23 cellular contexts compared by ENCODE assay signal in the genomic region with DNA sequence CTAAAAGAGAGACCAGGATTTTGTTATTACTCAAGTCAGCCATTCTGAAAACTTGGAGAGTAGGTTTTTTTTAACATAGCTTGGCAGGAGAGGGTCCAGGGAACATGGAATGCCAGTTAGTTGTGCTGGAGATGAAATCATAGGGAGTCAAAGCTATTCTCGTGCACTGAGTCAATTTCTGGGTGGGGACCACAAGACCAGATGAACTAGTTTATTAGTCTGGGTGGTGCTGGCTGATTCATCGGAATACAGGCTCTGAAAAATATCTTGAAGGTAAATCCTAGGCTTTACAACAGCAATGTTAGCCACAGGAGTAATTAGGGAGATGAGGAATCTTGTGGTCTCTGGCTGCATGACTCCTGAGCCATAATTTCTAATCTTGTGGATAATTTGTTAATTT.
A peak's percentile ranks its signal among the peaks of the same experiment; 100 is the strongest.
DNase-seq lines count a peak whose midpoint lies in the region; ATAC-seq and TF ChIP-seq lines count a peak whose summit lies in the region.
"Had no signal": no experiment of that assay in that cellular context is flagged by ENCODE, and none has a peak within 500 bp of the region (broad histone marks: within the 10 kb centered on the region; RNA-seq: fewer than 3 reads in every experiment).

No MANE protein-coding gene starts in this region.

- TF ChIP-seq CTCF in AG10803 (conservative IDR thresholded peaks at IDR 0.05; ENCODE audit: low read length) (no peak), PC-3 (conservative IDR thresholded peaks at IDR 0.05; ENCODE audit: low read depth, low read length) (no peak)

- H4K20me1 ChIP-seq in PC-3 (ENCODE audit: low read length), result no peaks in the 10 kb centered on the region
- H4K20me1 ChIP-seq: BLaER1 had no signal

- 0 out of 2 replicates have a peak, but pooled peaks cover 4% of the 10 kb centered on the region for H3K4me1 ChIP-seq in PC-3 (ENCODE audit: insufficient read depth, low read length)
- H3K4me1 ChIP-seq: A549, BLaER1, Caco-2, heart left ventricle, upper lobe of left lung had no signal

- ATAC-seq in PC-3, result peak; percentile 81
- no peak for ATAC-seq in GM19351 (IDR thresholded peaks at IDR 0.05; ENCODE audit: unreplicated experiment)
- no peak for ATAC-seq in GM21526 (IDR thresholded peaks at IDR 0.05; ENCODE audit: low FRiP score, unreplicated experiment)
- ATAC-seq: A549, GM23338, heart left ventricle, Panc1 had no signal

- H3K79me2 ChIP-seq in PC-3 (ENCODE audit: low read length), result no peaks in the 10 kb centered on the region

- intact Hi-C loops in PC-3 (cut with micrococcal nuclease), result no loop called here

- no peaks in the 10 kb centered on the region for H3F3A ChIP-seq in PC-3 (ENCODE audit: low read length, unreplicated experiment)

- H3K27me3 ChIP-seq in PC-3 (ENCODE audit: low read length), result no peaks in the 10 kb centered on the region
- H3K27me3 ChIP-seq: BLaER1, brain microvascular endothelial cell, heart left ventricle, neutrophil, upper lobe of left lung had no signal

- no peaks in the 10 kb centered on the region for H3K9me3 ChIP-seq in PC-3 (ENCODE audit: low read length)
- H3K9me3 ChIP-seq: upper lobe of left lung had no signal

- H3K27ac ChIP-seq in PC-3 (ENCODE audit: low read length), result peak overlapping the region; percentile 42; the same call in 1 of the 2 replicates
- H3K27ac ChIP-seq in epithelial cell of prostate, result peak overlapping the region; percentile 74
- H3K27ac ChIP-seq: A549, BLaER1, brain microvascular endothelial cell, heart left ventricle, neutrophil, upper lobe of left lung had no signal

- H3K9ac ChIP-seq in PC-3 (ENCODE audit: low read length), result no peak overlapping the region
- H3K9ac ChIP-seq: BLaER1 had no signal

- no peak overlapping the region for H2AFZ ChIP-seq in PC-3 (ENCODE audit: low read length)
- H2AFZ ChIP-seq: GM23338 had no signal

- no peaks in the 10 kb centered on the region for H3K36me3 ChIP-seq in PC-3 (ENCODE audit: low read depth, low read length)
- H3K36me3 ChIP-seq: BLaER1, brain microvascular endothelial cell, heart left ventricle, neutrophil, upper lobe of left lung had no signal

- DNase-seq in AG10803 (ENCODE audit: low read depth) (peak; percentile 5), PC-3 (peak; percentile 87), epithelial cell of prostate (ENCODE audit: low read depth, low spot score) (peak; percentile 88), myocyte (ENCODE audit: low read depth) (peak; percentile 65)
- no peak for DNase-seq in effector CD4-positive, alpha-beta T cell
- DNase-seq in stimulated activated CD4-positive, alpha-beta T cell treated with anti-CD3 and anti-CD28 coated beads, Interleukin-2, amount 100 ng/mL, for 24 hours, result no peak
- DNase-seq: activated CD4-positive, alpha-beta T cell treated with anti-CD3 and anti-CD28 coated beads for 48 hours; activated naive CD8-positive, alpha-beta T cell treated with anti-CD3 and anti-CD28 coated beads, Interleukin-2, amount 10 ng/mL, durations not matched to agents 7 days and 5 days; brain microvascular endothelial cell; Caco-2; endodermal cell; heart left ventricle; NCI-H2081 treated with DMSO at 0.1 percent for 48 hours; stimulated activated CD4-positive, alpha-beta T cell treated with anti-CD3 and anti-CD28 coated beads, Interleukin-12 subunit alpha, Interleukin-12 subunit beta, amount 100 ng/mL, for 4 hours; upper lobe of left lung had no signal

- CTCF ChIA-PET in PC-3 (lab: Charles Lee), result no interaction called here

- POLR2A ChIA-PET in PC-3 (lab: Charles Lee; ENCODE audit: unreplicated experiment), result no interaction called here

- no TSS peak for BruUV-seq in PC-3 (replicated peaks; lab: Mats Ljungman, UMichigan)

- H3K4me3 ChIP-seq in AG10803 (ENCODE audit: low read length) (no peak overlapping the region), PC-3 (ENCODE audit: low read length) (no peak overlapping the region)
- H3K4me3 ChIP-seq: A549, BLaER1, GM23338, heart left ventricle, lung, upper lobe of left lung had no signal

- H3K4me2 ChIP-seq in PC-3 (ENCODE audit: low read length), result peak overlapping the region; percentile 31
- H3K4me2 ChIP-seq: A549, BLaER1, GM23338 had no signal

- H3K9me2 ChIP-seq in PC-3 (replicated peaks; ENCODE audit: low read length), result no peaks in the 10 kb centered on the region

Comparison
In these comparisons a context has a peak if more than half of its experiments do, and no peak if none do; other contexts are left out.
1. DNase-seq: peak in AG10803 (single experiment), PC-3 (single experiment), epithelial cell of prostate (single experiment) and myocyte (single experiment); none in effector CD4-positive, alpha-beta T cell (single experiment) and stimulated activated CD4-positive, alpha-beta T cell treated with anti-CD3 and anti-CD28 coated beads, Interleukin-2, amount 100 ng/mL, for 24 hours (0 of 2).